In the genomic region with DNA sequence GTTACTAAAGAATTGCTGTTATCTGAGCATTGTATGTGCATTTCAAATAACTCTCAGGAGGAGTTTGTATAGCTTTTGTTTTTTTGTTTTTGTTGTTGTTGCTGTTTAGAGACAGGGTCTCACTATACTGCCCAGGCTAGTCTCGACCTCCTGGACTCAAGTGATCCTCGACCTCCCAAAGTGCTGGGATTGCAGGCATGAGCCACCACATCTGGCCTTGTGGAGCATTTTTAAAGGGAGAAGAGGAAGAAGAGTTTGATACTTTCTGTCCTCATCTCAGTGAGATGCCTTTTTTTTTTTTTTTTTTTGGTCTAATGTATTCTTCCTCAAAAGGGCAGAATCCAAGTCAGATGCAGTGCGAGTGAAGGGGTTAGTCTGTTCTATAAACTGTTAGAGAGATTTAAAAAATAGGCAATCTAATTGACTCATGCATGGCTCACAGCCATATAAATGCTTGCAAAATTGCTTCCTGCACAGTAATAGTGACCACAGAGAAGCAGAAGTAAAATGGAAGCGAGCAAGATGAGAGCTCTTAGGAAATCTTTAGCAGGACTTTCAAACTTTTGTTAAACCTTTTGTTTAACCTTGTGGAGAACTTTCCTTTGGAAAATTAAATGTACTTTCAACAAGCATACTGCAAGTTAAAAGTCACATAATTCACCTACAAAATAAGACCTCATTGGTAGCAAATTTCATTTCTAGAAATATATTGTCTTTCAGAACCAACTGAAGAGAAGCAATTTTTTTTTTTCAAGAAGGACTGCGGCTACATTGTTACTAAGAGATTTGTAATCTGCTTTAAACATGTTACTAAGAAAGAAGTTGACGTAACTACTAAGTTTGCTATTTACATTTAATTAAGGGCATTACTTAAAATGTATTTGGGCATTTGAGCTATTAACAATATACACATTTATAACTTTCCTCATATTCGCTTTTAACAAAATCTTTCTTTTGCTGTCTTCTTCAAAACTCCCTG, we compare ENCODE assay signal across 11 cellular contexts. TPM values are rescaled to one million over a fixed set of nuclear protein-coding genes. Genes with fewer than 3 reads are reported as not detected.
A peak's percentile ranks its signal among the peaks of the same experiment; 100 is the strongest.
DNase-seq lines count a peak whose midpoint lies in the region; ATAC-seq lines count a peak whose summit lies in the region.
"Had no signal": no experiment of that assay in that cellular context is flagged by ENCODE, and none has a peak within 500 bp of the region (broad histone marks: within the 10 kb centered on the region; RNA-seq: fewer than 3 reads in every experiment).

No MANE protein-coding gene starts in this region.

- H3K4me1 ChIP-seq in CD4-positive, alpha-beta memory T cell (ENCODE audit: insufficient read depth, low read length) = no peaks in the 10 kb centered on the region

- DNase-seq in Ammon's horn (ENCODE audit: low spot score) (peak; percentile 32), NOMO-1 (lab: John Stamatoyannopoulos, UW; ENCODE audit: unreplicated experiment in 2 of 2) (peak; percentile 83 to 98), dedifferentiated amniotic fluid mesenchymal stem cell (ENCODE audit: extremely low spot score) (peak; percentile 84), mucosa of gallbladder (ENCODE audit: low spot score) (peak; percentile 13), C1 segment of cervical spinal cord (lab: John Stamatoyannopoulos, UW) (no peak), cortex of kidney (lab: John Stamatoyannopoulos, UW) (no peak)
- no peak for DNase-seq in CD4-positive, alpha-beta memory T cell
- DNase-seq: activated gamma-delta T cell, NCI-H526 treated with DMSO at 0.1 percent for 48 hours had no signal

- no peak overlapping the region for H3K4me3 ChIP-seq in CD4-positive, alpha-beta memory T cell (ENCODE audit: low read length in 2 of 2)

- no peaks in the 10 kb centered on the region for H3K9me3 ChIP-seq in CD4-positive, alpha-beta memory T cell (ENCODE audit: control insufficient read depth in 1 of 2, low read length in 2 of 2)

- H3K27me3 ChIP-seq in CD4-positive, alpha-beta memory T cell (ENCODE audit: insufficient read depth, low read length) = no peaks in the 10 kb centered on the region

- H3K36me3 ChIP-seq in CD4-positive, alpha-beta memory T cell (ENCODE audit: insufficient read depth, low read length) = no peaks in the 10 kb centered on the region

- CTCF ChIA-PET in CD4-positive, alpha-beta memory T cell (lab: Charles Lee; ENCODE audit: partially characterized antibody) = interaction anchor here (0.9 to 6.5 kb wide), 2 partner anchors 12 to 16 kb away, joined by 3 to 28 read pairs; no protein-coding TSS in a partner anchor

- POLR2A ChIA-PET in CD4-positive, alpha-beta memory T cell (lab: Charles Lee; ENCODE audit: partially characterized antibody) = no interaction called here

- peaks cover 1 to 12% of the 10 kb centered on the region in 2 donors for H3K27me3 Mint-ChIP-seq in CD4-positive, alpha-beta memory T cell

- H3K27ac Mint-ChIP-seq in CD4-positive, alpha-beta memory T cell = no peak overlapping the region
- H3K27ac Mint-ChIP-seq: memory B cell had no signal

- intact Hi-C loops in CD4-positive, alpha-beta memory T cell (cut with micrococcal nuclease) = no loop called here

- H3K4me1 Mint-ChIP-seq in CD4-positive, alpha-beta memory T cell = no peaks in the 10 kb centered on the region

- ATAC-seq in GM21381 (IDR thresholded peaks at IDR 0.05; ENCODE audit: unreplicated experiment) = no peak

- H3K36me3 Mint-ChIP-seq in CD4-positive, alpha-beta memory T cell = no peaks in the 10 kb centered on the region
- H3K36me3 Mint-ChIP-seq: memory B cell had no signal

- no peak overlapping the region for H3K4me3 Mint-ChIP-seq in CD4-positive, alpha-beta memory T cell
- H3K4me3 Mint-ChIP-seq: memory B cell had no signal

- H3K9me3 Mint-ChIP-seq in CD4-positive, alpha-beta memory T cell = peaks cover 0 to 7% (median 0%) of the 10 kb centered on the region in 8 donors
- H3K9me3 Mint-ChIP-seq: memory B cell had no signal

- H3K27ac ChIP-seq in CD4-positive, alpha-beta memory T cell (ENCODE audit: low read depth, low read length) = no peak overlapping the region

RNA-seq across cellular contexts. Expression of a gene that starts 52.3 kb away (rescaled TPM):
- total RNA-seq in mucosa of gallbladder = 50.2 TPM
- total RNA-seq in CD4-positive, alpha-beta memory T cell = 10 to 100 TPM; 80.7 to 82.8 TPM
- polyA plus RNA-seq in CD4-positive, alpha-beta memory T cell = 10 to 100 TPM; 13.0 to 52.2 TPM

Comparison
In these comparisons a context has a peak if more than half of its experiments do, and no peak if none do; other contexts are left out.
1. DNase-seq: peak in Ammon's horn (single experiment), NOMO-1 (2 of 2), dedifferentiated amniotic fluid mesenchymal stem cell (single experiment) and mucosa of gallbladder (single experiment); none in C1 segment of cervical spinal cord (0 of 14), cortex of kidney (single experiment) and CD4-positive, alpha-beta memory T cell (0 of 5).